ENCODE assay signal across 2 cellular contexts in the genomic region with DNA sequence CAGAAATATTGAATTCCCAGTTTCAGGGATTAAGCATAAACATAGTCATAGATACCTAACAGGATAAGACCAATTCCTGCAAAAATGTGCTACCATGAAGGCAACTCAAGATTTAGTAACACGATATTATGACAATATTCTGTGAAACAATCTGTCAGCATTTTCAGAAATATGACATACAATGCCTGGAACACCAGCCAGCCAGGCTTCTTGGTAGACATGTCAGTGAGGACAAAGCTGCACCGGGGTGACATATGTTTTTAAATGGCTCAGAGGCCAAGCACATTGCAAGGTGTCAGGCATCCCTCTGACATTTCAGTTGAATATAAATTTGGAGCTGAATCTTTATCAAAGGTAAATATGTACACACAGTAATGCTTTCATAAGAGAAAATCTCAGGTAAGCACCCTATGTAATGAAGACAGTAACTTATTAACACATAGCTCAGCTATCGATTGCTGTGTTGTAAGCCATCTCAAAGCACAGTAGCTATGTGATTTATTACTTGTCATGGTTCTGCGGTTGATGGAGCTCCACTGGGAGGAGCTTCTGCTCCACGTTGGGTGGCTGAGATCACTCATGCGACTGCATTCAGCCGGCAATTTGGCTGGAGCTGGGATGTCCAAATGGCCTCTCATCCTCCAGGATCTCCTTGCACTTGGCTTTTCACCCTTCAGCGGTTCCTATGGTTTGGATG.
TF ChIP-seq lines count a peak whose summit lies in the region.

No MANE protein-coding gene starts in this region.

TF ChIP-seq in GM12891, 5 proteins besides CTCF, POLR2A, EP300 and RAD21:
- TF ChIP-seq POLR2AphosphoS5 (IDR thresholded peaks at IDR 0.05; ENCODE audit: low read depth, low read length) = no peak
- no peak for TF ChIP-seq POU2F2 (IDR thresholded peaks at IDR 0.05; ENCODE audit: low read depth, low read length)
- TF ChIP-seq SPI1 (IDR thresholded peaks at IDR 0.05; ENCODE audit: low read depth, low read length) = no peak
- no peak for TF ChIP-seq TAF1 (IDR thresholded peaks at IDR 0.05; ENCODE audit: low read depth, low read length)
- TF ChIP-seq PAX5 (IDR thresholded peaks at IDR 0.05; ENCODE audit: insufficient read depth, low read length, severe bottlenecking) = no peak

TF ChIP-seq in HepG2, 621 proteins besides CTCF, POLR2A, EP300 and RAD21 (continues in another document):
- TF ChIP-seq ZNF775 (CRISPR knock-in tag; IDR thresholded peaks at IDR 0.05; ENCODE audit: borderline replicate concordance) (no peak), KAT8 (CRISPR knock-in tag; IDR thresholded peaks at IDR 0.05) (no peak), ZNF317 (CRISPR knock-in tag; IDR thresholded peaks at IDR 0.05) (no peak), PHB2 (IDR thresholded peaks at IDR 0.05; ENCODE audit: partially characterized antibody) (no peak), ZNF136 (CRISPR knock-in tag; IDR thresholded peaks at IDR 0.05; ENCODE audit: low read depth) (no peak), ZC3H4 (CRISPR knock-in tag; IDR thresholded peaks at IDR 0.05; ENCODE audit: borderline replicate concordance) (no peak), ZNF557 (CRISPR knock-in tag; IDR thresholded peaks at IDR 0.05) (no peak), PCBP2 (optimal IDR thresholded peaks at IDR 0.05; ENCODE audit: low read depth, low read length, poor library complexity, severe bottlenecking) (no peak), ZNF34 (CRISPR knock-in tag; IDR thresholded peaks at IDR 0.05; ENCODE audit: borderline replicate concordance) (no peak), GMEB2 (CRISPR knock-in tag; IDR thresholded peaks at IDR 0.05; ENCODE audit: low read depth) (no peak), ZBTB26 (CRISPR knock-in tag; IDR thresholded peaks at IDR 0.05; ENCODE audit: borderline replicate concordance) (no peak), POLR2AphosphoS5 (IDR thresholded peaks at IDR 0.05; ENCODE audit: low read depth, low read length) (no peak), ZBTB3 (CRISPR knock-in tag; IDR thresholded peaks at IDR 0.05; ENCODE audit: borderline replicate concordance, low read depth) (no peak), TARDBP (CRISPR knock-in tag; IDR thresholded peaks at IDR 0.05) (no peak), ZSCAN22 (CRISPR knock-in tag; IDR thresholded peaks at IDR 0.05) (no peak), MTF2 (CRISPR knock-in tag; IDR thresholded peaks at IDR 0.05; ENCODE audit: borderline replicate concordance) (no peak), FOXA1 (IDR thresholded peaks at IDR 0.05) (no peak), FOXA1 (CRISPR knock-in tag; IDR thresholded peaks at IDR 0.05) (peak; percentile 51; the same call in 1 of the 2 replicates), ZNF556 (CRISPR knock-in tag; IDR thresholded peaks at IDR 0.05; ENCODE audit: borderline replicate concordance) (no peak), ZNF296 (CRISPR knock-in tag; conservative IDR thresholded peaks at IDR 0.05) (no peak), HOXA5 (CRISPR knock-in tag; IDR thresholded peaks at IDR 0.05) (peak; percentile 91), FOXP1 (IDR thresholded peaks at IDR 0.05) (no peak), FOXP1 (CRISPR knock-in tag; IDR thresholded peaks at IDR 0.05) (peak; percentile 14; the same call in 1 of the 2 replicates), ZNF609 (CRISPR knock-in tag; IDR thresholded peaks at IDR 0.05; ENCODE audit: borderline replicate concordance) (no peak), ZNF431 (CRISPR knock-in tag; IDR thresholded peaks at IDR 0.05; ENCODE audit: borderline replicate concordance, low read depth) (no peak), ARID3A (IDR thresholded peaks at IDR 0.05; ENCODE audit: low read depth, low read length) (peak; percentile 73), HOXA7 (CRISPR knock-in tag; IDR thresholded peaks at IDR 0.05) (0 out of 2 replicates have a peak, but pooled peaks have one; percentile 61), ZNF326 (CRISPR knock-in tag; IDR thresholded peaks at IDR 0.05; ENCODE audit: borderline replicate concordance) (no peak), ZNF430 (CRISPR knock-in tag; IDR thresholded peaks at IDR 0.05) (0 out of 2 replicates have a peak, but pooled peaks have one; percentile 22), ZNF552 (CRISPR knock-in tag; IDR thresholded peaks at IDR 0.05; ENCODE audit: borderline replicate concordance) (no peak)
- TF ChIP-seq, protein P1, sequence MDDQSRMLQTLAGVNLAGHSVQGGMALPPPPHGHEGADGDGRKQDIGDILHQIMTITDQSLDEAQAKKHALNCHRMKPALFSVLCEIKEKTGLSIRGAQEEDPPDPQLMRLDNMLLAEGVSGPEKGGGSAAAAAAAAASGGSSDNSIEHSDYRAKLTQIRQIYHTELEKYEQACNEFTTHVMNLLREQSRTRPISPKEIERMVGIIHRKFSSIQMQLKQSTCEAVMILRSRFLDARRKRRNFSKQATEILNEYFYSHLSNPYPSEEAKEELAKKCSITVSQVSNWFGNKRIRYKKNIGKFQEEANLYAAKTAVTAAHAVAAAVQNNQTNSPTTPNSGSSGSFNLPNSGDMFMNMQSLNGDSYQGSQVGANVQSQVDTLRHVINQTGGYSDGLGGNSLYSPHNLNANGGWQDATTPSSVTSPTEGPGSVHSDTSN (CRISPR knock-in tag; IDR thresholded peaks at IDR 0.05; ENCODE audit: borderline replicate concordance) = no peak
- TF ChIP-seq, protein P2, sequence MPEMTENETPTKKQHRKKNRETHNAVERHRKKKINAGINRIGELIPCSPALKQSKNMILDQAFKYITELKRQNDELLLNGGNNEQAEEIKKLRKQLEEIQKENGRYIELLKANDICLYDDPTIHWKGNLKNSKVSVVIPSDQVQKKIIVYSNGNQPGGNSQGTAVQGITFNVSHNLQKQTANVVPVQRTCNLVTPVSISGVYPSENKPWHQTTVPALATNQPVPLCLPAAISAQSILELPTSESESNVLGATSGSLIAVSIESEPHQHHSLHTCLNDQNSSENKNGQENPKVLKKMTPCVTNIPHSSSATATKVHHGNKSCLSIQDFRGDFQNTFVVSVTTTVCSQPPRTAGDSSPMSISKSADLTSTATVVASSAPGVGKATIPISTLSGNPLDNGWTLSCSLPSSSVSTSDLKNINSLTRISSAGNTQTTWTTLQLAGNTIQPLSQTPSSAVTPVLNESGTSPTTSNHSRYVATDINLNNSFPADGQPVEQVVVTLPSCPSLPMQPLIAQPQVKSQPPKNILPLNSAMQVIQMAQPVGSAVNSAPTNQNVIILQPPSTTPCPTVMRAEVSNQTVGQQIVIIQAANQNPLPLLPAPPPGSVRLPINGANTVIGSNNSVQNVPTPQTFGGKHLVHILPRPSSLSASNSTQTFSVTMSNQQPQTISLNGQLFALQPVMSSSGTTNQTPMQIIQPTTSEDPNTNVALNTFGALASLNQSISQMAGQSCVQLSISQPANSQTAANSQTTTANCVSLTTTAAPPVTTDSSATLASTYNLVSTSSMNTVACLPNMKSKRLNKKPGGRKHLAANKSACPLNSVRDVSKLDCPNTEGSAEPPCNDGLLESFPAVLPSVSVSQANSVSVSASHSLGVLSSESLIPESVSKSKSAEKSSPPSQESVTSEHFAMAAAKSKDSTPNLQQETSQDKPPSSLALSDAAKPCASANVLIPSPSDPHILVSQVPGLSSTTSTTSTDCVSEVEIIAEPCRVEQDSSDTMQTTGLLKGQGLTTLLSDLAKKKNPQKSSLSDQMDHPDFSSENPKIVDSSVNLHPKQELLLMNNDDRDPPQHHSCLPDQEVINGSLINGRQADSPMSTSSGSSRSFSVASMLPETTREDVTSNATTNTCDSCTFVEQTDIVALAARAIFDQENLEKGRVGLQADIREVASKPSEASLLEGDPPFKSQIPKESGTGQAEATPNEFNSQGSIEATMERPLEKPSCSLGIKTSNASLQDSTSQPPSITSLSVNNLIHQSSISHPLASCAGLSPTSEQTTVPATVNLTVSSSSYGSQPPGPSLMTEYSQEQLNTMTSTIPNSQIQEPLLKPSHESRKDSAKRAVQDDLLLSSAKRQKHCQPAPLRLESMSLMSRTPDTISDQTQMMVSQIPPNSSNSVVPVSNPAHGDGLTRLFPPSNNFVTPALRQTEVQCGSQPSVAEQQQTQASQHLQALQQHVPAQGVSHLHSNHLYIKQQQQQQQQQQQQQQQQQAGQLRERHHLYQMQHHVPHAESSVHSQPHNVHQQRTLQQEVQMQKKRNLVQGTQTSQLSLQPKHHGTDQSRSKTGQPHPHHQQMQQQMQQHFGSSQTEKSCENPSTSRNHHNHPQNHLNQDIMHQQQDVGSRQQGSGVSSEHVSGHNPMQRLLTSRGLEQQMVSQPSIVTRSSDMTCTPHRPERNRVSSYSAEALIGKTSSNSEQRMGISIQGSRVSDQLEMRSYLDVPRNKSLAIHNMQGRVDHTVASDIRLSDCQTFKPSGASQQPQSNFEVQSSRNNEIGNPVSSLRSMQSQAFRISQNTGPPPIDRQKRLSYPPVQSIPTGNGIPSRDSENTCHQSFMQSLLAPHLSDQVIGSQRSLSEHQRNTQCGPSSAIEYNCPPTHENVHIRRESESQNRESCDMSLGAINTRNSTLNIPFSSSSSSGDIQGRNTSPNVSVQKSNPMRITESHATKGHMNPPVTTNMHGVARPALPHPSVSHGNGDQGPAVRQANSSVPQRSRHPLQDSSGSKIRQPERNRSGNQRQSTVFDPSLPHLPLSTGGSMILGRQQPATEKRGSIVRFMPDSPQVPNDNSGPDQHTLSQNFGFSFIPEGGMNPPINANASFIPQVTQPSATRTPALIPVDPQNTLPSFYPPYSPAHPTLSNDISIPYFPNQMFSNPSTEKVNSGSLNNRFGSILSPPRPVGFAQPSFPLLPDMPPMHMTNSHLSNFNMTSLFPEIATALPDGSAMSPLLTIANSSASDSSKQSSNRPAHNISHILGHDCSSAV (CRISPR knock-in tag; IDR thresholded peaks at IDR 0.05; ENCODE audit: borderline replicate concordance) = no peak
- TF ChIP-seq, protein P3, sequence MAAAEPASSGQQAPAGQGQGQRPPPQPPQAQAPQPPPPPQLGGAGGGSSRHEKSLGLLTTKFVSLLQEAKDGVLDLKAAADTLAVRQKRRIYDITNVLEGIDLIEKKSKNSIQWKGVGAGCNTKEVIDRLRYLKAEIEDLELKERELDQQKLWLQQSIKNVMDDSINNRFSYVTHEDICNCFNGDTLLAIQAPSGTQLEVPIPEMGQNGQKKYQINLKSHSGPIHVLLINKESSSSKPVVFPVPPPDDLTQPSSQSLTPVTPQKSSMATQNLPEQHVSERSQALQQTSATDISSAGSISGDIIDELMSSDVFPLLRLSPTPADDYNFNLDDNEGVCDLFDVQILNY (CRISPR knock-in tag; conservative IDR thresholded peaks at IDR 0.05) = no peak
